ENCODE assay signal across 14 cellular contexts in genomic region chr2:131045286-131045924, GRCh38.
"Had no signal": no experiment of that assay in that cellular context is flagged by ENCODE, and none has a peak within 500 bp of the region (broad histone marks: within the 10 kb centered on the region; RNA-seq: fewer than 3 reads in every experiment).

No MANE protein-coding gene starts in this region.

- H3K27ac ChIP-seq: brain microvascular endothelial cell, neural progenitor cell, parathyroid adenoma, thyroid gland, uterus had no signal

- H3K27me3 ChIP-seq: brain microvascular endothelial cell, neural progenitor cell, thyroid gland, uterus had no signal

- DNase-seq: activated B cell treated with CpG ODN at 0.5 μM for 24 hours; activated CD4-positive, alpha-beta T cell treated with anti-CD3 and anti-CD28 coated beads, Interleukin-2, amount 10 ng/mL, durations not matched to agents 7 days and 5 days; activated naive CD4-positive, alpha-beta T cell; activated naive CD8-positive, alpha-beta T cell treated with anti-CD3 and anti-CD28 coated beads, Interleukin-2, amount 10 ng/mL, durations not matched to agents 7 days and 5 days; brain microvascular endothelial cell; effector memory CD8-positive, alpha-beta T cell; hippocampal formation; naive B cell; stimulated activated CD4-positive, alpha-beta T cell treated with anti-CD3 and anti-CD28 coated beads, Interleukin-12 subunit alpha, Interleukin-12 subunit beta, amount 100 ng/mL, for 4 hours; T-helper 2 cell; uterus had no signal

- H2AFZ ChIP-seq: neural progenitor cell, parathyroid adenoma had no signal

- H3K4me3 ChIP-seq: neural progenitor cell, thyroid gland, uterus had no signal

- H3K79me2 ChIP-seq: parathyroid adenoma had no signal

- H3K36me3 ChIP-seq: neural progenitor cell, uterus had no signal

- H3K4me2 ChIP-seq: neural progenitor cell had no signal

- ATAC-seq: effector memory CD8-positive, alpha-beta T cell had no signal

- H3K9me3 ChIP-seq: thyroid gland, uterus had no signal

- H3K4me1 ChIP-seq: neural progenitor cell, parathyroid adenoma, uterus had no signal
